Comparison of ENCODE assay signal across 8 cellular contexts in the genomic region with DNA sequence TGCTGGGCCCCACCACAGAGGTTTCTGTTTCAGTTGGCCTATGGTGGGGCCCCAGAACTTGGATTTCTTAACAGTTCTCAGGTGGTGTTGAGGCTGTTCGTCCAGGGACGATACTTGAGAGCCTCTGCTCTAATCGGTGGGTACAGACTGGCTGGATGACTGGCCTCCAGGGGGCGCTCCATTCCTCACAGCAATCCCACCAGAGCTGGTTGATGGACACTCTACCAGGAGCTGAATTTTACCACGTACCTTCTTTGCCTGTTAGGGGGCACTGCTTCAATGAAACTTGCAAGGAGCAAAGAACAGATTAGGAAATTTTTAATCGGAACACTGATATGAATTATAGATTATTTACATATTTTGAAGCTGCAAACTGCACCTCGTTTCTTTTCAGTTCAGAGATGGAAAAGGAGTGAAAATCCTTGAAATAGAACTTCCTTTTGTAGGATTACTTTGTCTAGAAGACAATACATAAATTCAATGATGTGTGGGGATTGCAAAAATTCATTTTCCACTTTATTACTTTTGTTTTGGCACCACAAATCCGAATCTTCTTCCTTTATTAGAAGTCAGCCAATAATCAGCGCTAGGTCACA. TPM values are rescaled to one million over a fixed set of nuclear protein-coding genes. Genes with fewer than 3 reads are reported as not detected.
DNase-seq lines count a peak whose midpoint lies in the region; ATAC-seq and TF ChIP-seq lines count a peak whose summit lies in the region.

No MANE protein-coding gene starts in this region.

- H3K4me3 ChIP-seq in HEK293 (ENCODE audit: low read depth, low read length) (no peak overlapping the region), MM.1S (ENCODE audit: low read length) (peak overlapping the region; percentile 43), sigmoid colon (no peak overlapping the region)

- H3K36me3 Mint-ChIP-seq in T-helper 17 cell (ENCODE audit: low read depth), result peaks cover 2% of the 10 kb centered on the region

- no peak overlapping the region for H3K27ac Mint-ChIP-seq in T-helper 17 cell

- H3F3A ChIP-seq in MM.1S (ENCODE audit: insufficient read depth, low read length), result peaks cover 13% of the 10 kb centered on the region; the same call in 1 of the 2 replicates

- H3K36me3 ChIP-seq in HEK293 (ENCODE audit: control insufficient read depth in 2 of 2, insufficient read depth in 1 of 2, low read length in 2 of 2) (no peaks in the 10 kb centered on the region), MM.1S (replicated peaks; ENCODE audit: insufficient read depth, low read length) (no peaks in the 10 kb centered on the region), sigmoid colon (no peaks in the 10 kb centered on the region)

- TF ChIP-seq POLR2A in sigmoid colon (IDR thresholded peaks at IDR 0.05), result no peak

- intact Hi-C loops in sigmoid colon (cut with DNase I), result loop anchor here (1.0 to 5.0 kb wide), 5 partner anchors 44 to 263 kb away; a partner anchor contains a TSS

- CTCF ChIA-PET in HEK293 (lab: Yijun Ruan, JAX), result interaction anchor here (0.5 to 3.7 kb wide), 59 partner anchors 9 to 721 kb away, joined by 3 to 26 read pairs (median 5); a partner anchor contains a TSS

- H3K27ac ChIP-seq in HEK293 (ENCODE audit: extremely low read depth, low read depth, low read length), result no peak overlapping the region
- H3K27ac ChIP-seq in MM.1S (ENCODE audit: low read length), result peak overlapping the region; percentile 66; the same call in 1 of the 2 replicates
- H3K27ac ChIP-seq in sigmoid colon, result no peak overlapping the region

- ATAC-seq in T-helper 17 cell, result peak; percentile 100

- peak overlapping the region; percentile 78 for H2AFZ ChIP-seq in MM.1S (ENCODE audit: low read length)

- TF ChIP-seq EP300 in sigmoid colon (IDR thresholded peaks at IDR 0.05), result no peak

- no peaks in the 10 kb centered on the region for H3K79me2 ChIP-seq in MM.1S (ENCODE audit: low read length)

- H3K9me2 ChIP-seq in MM.1S (replicated peaks; ENCODE audit: insufficient read depth, low read length), result no peaks in the 10 kb centered on the region

- POLR2A ChIA-PET in HEK293 (lab: Yijun Ruan, JAX), result no interaction called here

- peaks cover 32% of the 10 kb centered on the region for H3K27me3 Mint-ChIP-seq in T-helper 17 cell

- peak; percentile 94 for DNase-seq in MM.1S
- DNase-seq in T-helper 17 cell, result peak; percentile 77 to 84 (median 82)
- DNase-seq in amygdala (lab: John Stamatoyannopoulos, UW), result peak in 53 of 56 donors; percentile 2 to 89 (median 51)
- DNase-seq in hepatic stellate cell (ENCODE audit: low spot score), result peak; percentile 53
- DNase-seq in sigmoid colon, result peak; percentile 94
- no peak for DNase-seq in T1000 (lab: John Stamatoyannopoulos, UW)

- H3K4me1 Mint-ChIP-seq in T-helper 17 cell, result peaks cover 6% of the 10 kb centered on the region

- H3K4me2 ChIP-seq in MM.1S (ENCODE audit: low read depth, low read length), result peak overlapping the region; percentile 83

- peak overlapping the region; percentile 23; the same call in 1 of the 2 replicates for H3K9ac ChIP-seq in MM.1S (ENCODE audit: low read length)

- no peaks in the 10 kb centered on the region for H4K20me1 ChIP-seq in MM.1S (ENCODE audit: insufficient read depth, low read length)

- peak overlapping the region; percentile 15 for H3K4me3 Mint-ChIP-seq in T-helper 17 cell

- 20 to 26% methylated on average over 9 of the region's 9 CpGs for WGBS in sigmoid colon, 2 donors

- H3K4me1 ChIP-seq in HEK293 (ENCODE audit: control insufficient read depth, insufficient read depth, low read length) (no peaks in the 10 kb centered on the region), MM.1S (ENCODE audit: low read length) (peaks cover 18% of the 10 kb centered on the region), sigmoid colon (peaks cover 0 to 7% (median 2%) of the 10 kb centered on the region in 4 donors)

- H3K27me3 ChIP-seq in MM.1S (replicated peaks; ENCODE audit: insufficient read depth, low read length) (no peaks in the 10 kb centered on the region), sigmoid colon (no peaks in the 10 kb centered on the region)

- H3K9me3 ChIP-seq in HEK293 (ENCODE audit: control insufficient read depth, insufficient read depth, low read depth, low read length) (no peaks in the 10 kb centered on the region), MM.1S (replicated peaks; ENCODE audit: insufficient read depth, low read length) (no peaks in the 10 kb centered on the region), T-helper 17 cell (ENCODE audit: control insufficient read depth, low read length, poor library complexity, severe bottlenecking) (no peaks in the 10 kb centered on the region), sigmoid colon (no peaks in the 10 kb centered on the region)

- TF ChIP-seq CTCF in GM12874 (IDR thresholded peaks at IDR 0.05; ENCODE audit: insufficient read depth, low read depth, low read length) (peak; percentile 88), HEK293 (tag by site-specific recombination; IDR thresholded peaks at IDR 0.05) (no peak), MM.1S (IDR thresholded peaks at IDR 0.05; ENCODE audit: low read length) (peak; percentile 90), sigmoid colon (IDR thresholded peaks at IDR 0.05) (peak; percentile 84 to 91 (median 87))

TF ChIP-seq in HEK293, 187 proteins besides CTCF, POLR2A, EP300 and RAD21:
- TF ChIP-seq ZNF654 (tag by site-specific recombination; IDR thresholded peaks at IDR 0.05; ENCODE audit: low read depth) (peak; percentile 43), ZNF169 (tag by site-specific recombination; IDR thresholded peaks at IDR 0.05) (no peak), ZNF146 (tag by site-specific recombination; IDR thresholded peaks at IDR 0.05) (no peak), IKZF3 (tag by site-specific recombination; IDR thresholded peaks at IDR 0.05) (no peak), SCRT1 (tag by site-specific recombination; IDR thresholded peaks at IDR 0.05; ENCODE audit: borderline replicate concordance) (no peak)
- TF ChIP-seq, protein P1, sequence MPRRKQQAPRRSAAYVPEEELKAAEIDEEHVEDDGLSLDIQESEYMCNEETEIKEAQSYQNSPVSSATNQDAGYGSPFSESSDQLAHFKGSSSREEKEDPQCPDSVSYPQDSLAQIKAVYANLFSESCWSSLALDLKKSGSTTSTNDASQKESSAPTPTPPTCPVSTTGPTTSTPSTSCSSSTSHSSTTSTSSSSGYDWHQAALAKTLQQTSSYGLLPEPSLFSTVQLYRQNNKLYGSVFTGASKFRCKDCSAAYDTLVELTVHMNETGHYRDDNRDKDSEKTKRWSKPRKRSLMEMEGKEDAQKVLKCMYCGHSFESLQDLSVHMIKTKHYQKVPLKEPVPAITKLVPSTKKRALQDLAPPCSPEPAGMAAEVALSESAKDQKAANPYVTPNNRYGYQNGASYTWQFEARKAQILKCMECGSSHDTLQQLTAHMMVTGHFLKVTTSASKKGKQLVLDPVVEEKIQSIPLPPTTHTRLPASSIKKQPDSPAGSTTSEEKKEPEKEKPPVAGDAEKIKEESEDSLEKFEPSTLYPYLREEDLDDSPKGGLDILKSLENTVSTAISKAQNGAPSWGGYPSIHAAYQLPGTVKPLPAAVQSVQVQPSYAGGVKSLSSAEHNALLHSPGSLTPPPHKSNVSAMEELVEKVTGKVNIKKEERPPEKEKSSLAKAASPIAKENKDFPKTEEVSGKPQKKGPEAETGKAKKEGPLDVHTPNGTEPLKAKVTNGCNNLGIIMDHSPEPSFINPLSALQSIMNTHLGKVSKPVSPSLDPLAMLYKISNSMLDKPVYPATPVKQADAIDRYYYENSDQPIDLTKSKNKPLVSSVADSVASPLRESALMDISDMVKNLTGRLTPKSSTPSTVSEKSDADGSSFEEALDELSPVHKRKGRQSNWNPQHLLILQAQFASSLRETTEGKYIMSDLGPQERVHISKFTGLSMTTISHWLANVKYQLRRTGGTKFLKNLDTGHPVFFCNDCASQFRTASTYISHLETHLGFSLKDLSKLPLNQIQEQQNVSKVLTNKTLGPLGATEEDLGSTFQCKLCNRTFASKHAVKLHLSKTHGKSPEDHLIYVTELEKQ (tag by site-specific recombination; IDR thresholded peaks at IDR 0.05; ENCODE audit: borderline replicate concordance), result no peak

RNA-seq across cellular contexts. Expression of a gene that starts 44.8 kb away (rescaled TPM):
- total RNA-seq in T-helper 17 cell, result 100 to 1,000 TPM; 118 to 129 TPM
- 10 to 100 TPM; 28.5 to 39.7 (median 37.5) TPM for total RNA-seq in sigmoid colon
- polyA plus RNA-seq in sigmoid colon, result 10 to 100 TPM; 14.1 to 19.8 (median 16.0) TPM
